16 cellular contexts compared by ENCODE assay signal in the genomic region with DNA sequence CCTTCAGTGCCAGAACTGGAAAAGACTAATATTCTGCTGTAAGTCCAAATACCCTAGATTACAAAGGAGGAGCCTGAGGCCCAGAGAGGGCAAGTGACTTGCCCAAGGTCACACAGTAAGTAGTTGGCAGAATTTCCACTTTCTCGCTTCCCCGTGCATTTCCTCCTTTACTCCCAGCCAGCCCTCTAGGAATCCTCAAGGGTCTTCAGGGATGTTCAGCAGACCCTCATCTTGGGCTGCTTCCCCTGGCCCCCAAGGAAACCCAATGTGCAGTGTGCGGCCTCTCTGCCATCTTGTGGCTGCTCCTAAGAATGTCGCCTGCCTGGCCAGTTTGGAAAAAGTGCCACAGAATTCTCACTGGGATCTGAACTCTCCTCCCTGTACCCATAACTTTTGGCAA.
DNase-seq lines count a peak whose midpoint lies in the region; ATAC-seq, FAIRE-seq and TF ChIP-seq lines count a peak whose summit lies in the region.
"Had no signal": no experiment of that assay in that cellular context is flagged by ENCODE, and none has a peak within 500 bp of the region (broad histone marks: within the 10 kb centered on the region; RNA-seq: fewer than 3 reads in every experiment).

No MANE protein-coding gene starts in this region.

- no peak overlapping the region for H4K91ac ChIP-seq in H1 (replicated peaks; ENCODE audit: insufficient read length, low read length)

- H4K5ac ChIP-seq in H1 (ENCODE audit: insufficient read length, low read depth, low read length) = no peak overlapping the region

- no peaks in the 10 kb centered on the region for H3F3A ChIP-seq in neural progenitor cell (ENCODE audit: low read depth)

- no peaks in the 10 kb centered on the region for H3K79me1 ChIP-seq in H1 (ENCODE audit: low read depth, low read length)

- H3K27me3 ChIP-seq in H1 (replicated peaks in 1 of 4; ENCODE audit: control insufficient read depth in 3 of 4, extremely low read depth in 1 of 4, insufficient read depth in 3 of 4, low read length in 3 of 4) (no peaks in the 10 kb centered on the region), neural progenitor cell (no peaks in the 10 kb centered on the region)
- H3K27me3 ChIP-seq: ovary had no signal

- H2BK5ac ChIP-seq in H1 (ENCODE audit: low read depth, low read length) = no peak overlapping the region

- no peak overlapping the region for H3K9ac ChIP-seq in H1 (replicated peaks in 1 of 4; ENCODE audit: extremely low read depth in 1 of 4, low read depth in 3 of 4, low read length in 3 of 4)
- no peak overlapping the region for H3K9ac ChIP-seq in neural progenitor cell

- H4K8ac ChIP-seq in H1 (ENCODE audit: extremely low read depth, insufficient read depth, low read length) = no peak overlapping the region

- H3K4ac ChIP-seq in H1 (replicated peaks; ENCODE audit: insufficient read length, low read depth, low read length) = no peak overlapping the region

- H3K27ac ChIP-seq in H1 (ENCODE audit: low read depth, low read length) (no peak overlapping the region), neural progenitor cell (no peak overlapping the region)
- H3K27ac ChIP-seq: ovary had no signal

- no peak overlapping the region for H2BK120ac ChIP-seq in H1 (replicated peaks; ENCODE audit: low read depth, low read length)

- no peak overlapping the region for H2BK20ac ChIP-seq in H1 (ENCODE audit: low read length)

- H3K36me3 Mint-ChIP-seq in neural progenitor cell = no peaks in the 10 kb centered on the region
- H3K36me3 Mint-ChIP-seq: activated naive CD4-positive, alpha-beta T cell treated with anti-CD3 and anti-CD28 coated beads, Interleukin-2, amount 10 ng/mL, durations not matched to agents 7 days and 5 days had no signal

- H3K27me3 Mint-ChIP-seq in neural progenitor cell (ENCODE audit: insufficient read depth, low read depth) = peaks cover 7% of the 10 kb centered on the region

- WGBS in H1 (ENCODE audit: extremely low coverage in 1 of 2, insufficient coverage in 1 of 2, insufficient read length in 1 of 2, insufficient replicate concordance in 2 of 2, low coverage in 1 of 2, low lambda C conversion rate in 2 of 2, missing lambda C conversion rate in 1 of 2), 2 experiments = 85% methylated on average over 4 of the region's 4 CpGs; no CpG with 5 or more reads in 1 of the 2 experiments

- H2BK15ac ChIP-seq in H1 (ENCODE audit: low read length) = no peak overlapping the region

- CTCF ChIA-PET in H1 (lab: Charles Lee; ENCODE audit: partially characterized antibody) = interaction anchor here (0.6 to 3.4 kb wide), 46 partner anchors 8 to 1453 kb away, joined by 3 to 24 read pairs (median 4); a partner anchor contains a TSS

- H3K4me3 Mint-ChIP-seq in neural progenitor cell = no peak overlapping the region
- H3K4me3 Mint-ChIP-seq: activated naive CD4-positive, alpha-beta T cell treated with anti-CD3 and anti-CD28 coated beads, Interleukin-2, amount 10 ng/mL, durations not matched to agents 7 days and 5 days; T-helper 17 cell had no signal

- peaks cover 0 to 6% (median 0%) of the 10 kb centered on the region in 4 experiments; a peak in 2 of 7 replicates for H3K4me1 ChIP-seq in H1 (replicated peaks in 1 of 4; ENCODE audit: control insufficient read depth in 3 of 4, insufficient read depth in 4 of 4, low read length in 3 of 4)
- peaks cover 13% of the 10 kb centered on the region for H3K4me1 ChIP-seq in neural progenitor cell

- peaks cover 4% of the 10 kb centered on the region for H3K4me1 Mint-ChIP-seq in neural progenitor cell
- H3K4me1 Mint-ChIP-seq: activated naive CD4-positive, alpha-beta T cell treated with anti-CD3 and anti-CD28 coated beads, Interleukin-2, amount 10 ng/mL, durations not matched to agents 7 days and 5 days had no signal

- no peak overlapping the region for H3K18ac ChIP-seq in H1 (ENCODE audit: extremely low read depth, low read length)

- TF ChIP-seq RAD21 in H1 (IDR thresholded peaks at IDR 0.05 in 1 of 2, conservative IDR thresholded peaks at IDR 0.05 in 1 of 2; ENCODE audit: low read depth in 2 of 2, low read length in 2 of 2) = peak; percentile 87 to 88

- H3K79me2 ChIP-seq in H1 (ENCODE audit: control insufficient read depth in 1 of 2, insufficient read depth in 2 of 2, low read length in 2 of 2) (no peaks in the 10 kb centered on the region), neural progenitor cell (ENCODE audit: low read depth) (no peaks in the 10 kb centered on the region)

- no peak overlapping the region for H2AFZ ChIP-seq in H1 (ENCODE audit: low read length)
- no peak overlapping the region for H2AFZ ChIP-seq in neural progenitor cell (replicated peaks)

- no peak for TF ChIP-seq POLR2A in H1 (IDR thresholded peaks at IDR 0.05; ENCODE audit: control extremely low read depth in 1 of 2, low read depth in 2 of 2, low read length in 2 of 2)

- H4K20me1 ChIP-seq in H1 (replicated peaks in 1 of 2; ENCODE audit: control insufficient read depth in 1 of 2, insufficient read depth in 2 of 2, low read length in 2 of 2) = no peaks in the 10 kb centered on the region
- H4K20me1 ChIP-seq in neural progenitor cell (ENCODE audit: low read depth) = no peaks in the 10 kb centered on the region

- no peak overlapping the region for H3K27ac Mint-ChIP-seq in neural progenitor cell
- H3K27ac Mint-ChIP-seq: activated naive CD4-positive, alpha-beta T cell treated with anti-CD3 and anti-CD28 coated beads, Interleukin-2, amount 10 ng/mL, durations not matched to agents 7 days and 5 days; T-helper 17 cell had no signal

- H3K56ac ChIP-seq in H1 (replicated peaks; ENCODE audit: insufficient read length, low read depth, low read length) = no peak overlapping the region

- no peaks in the 10 kb centered on the region for H3K23me2 ChIP-seq in H1 (ENCODE audit: low read depth, low read length)

- POLR2A ChIA-PET in H1 (lab: Charles Lee; ENCODE audit: partially characterized antibody) = no interaction called here

- ATAC-seq in GM18907 (IDR thresholded peaks at IDR 0.05; ENCODE audit: unreplicated experiment) = no peak
- no peak for ATAC-seq in GM21447 (IDR thresholded peaks at IDR 0.05; ENCODE audit: unreplicated experiment)
- no peak for ATAC-seq in HG02759 (IDR thresholded peaks at IDR 0.05; ENCODE audit: unreplicated experiment)
- ATAC-seq: T-helper 17 cell had no signal

- H3K4me3 ChIP-seq in LNCaP clone FGC (ENCODE audit: low read depth, low read length) (no peak overlapping the region), H1 (ENCODE audit: extremely low read depth in 1 of 4, insufficient read depth in 2 of 4, low read depth in 3 of 4, low read length in 4 of 4) (no peak overlapping the region), neural progenitor cell (no peak overlapping the region)
- H3K4me3 ChIP-seq: ovary had no signal

- no peak overlapping the region for H2AK5ac ChIP-seq in H1 (ENCODE audit: low read depth, low read length)

- H3K9me3 ChIP-seq in H1 (ENCODE audit: insufficient read depth in 2 of 2, low read depth in 1 of 2, low read length in 1 of 2) = no peaks in the 10 kb centered on the region
- H3K9me3 ChIP-seq in neural progenitor cell (ENCODE audit: low read depth) = no peaks in the 10 kb centered on the region
- H3K9me3 ChIP-seq: ovary had no signal

- H3K9me3 Mint-ChIP-seq in neural progenitor cell = no peaks in the 10 kb centered on the region
- H3K9me3 Mint-ChIP-seq: activated naive CD4-positive, alpha-beta T cell treated with anti-CD3 and anti-CD28 coated beads, Interleukin-2, amount 10 ng/mL, durations not matched to agents 7 days and 5 days had no signal

- TF ChIP-seq CTCF in LNCaP clone FGC (IDR thresholded peaks at IDR 0.05; ENCODE audit: control insufficient read depth, extremely low read depth, insufficient read depth) (peak; percentile 62), H1 (IDR thresholded peaks at IDR 0.05; ENCODE audit: control extremely low read depth in 1 of 3, insufficient read depth in 1 of 3, low read depth in 1 of 3, low read length in 3 of 3) (peak; percentile 77 to 82 (median 78)), neural progenitor cell (IDR thresholded peaks at IDR 0.05) (peak; percentile 56)

- H2BK12ac ChIP-seq in H1 (ENCODE audit: low read depth, low read length) = no peak overlapping the region

- H3K36me3 ChIP-seq in H1 (ENCODE audit: control insufficient read depth in 2 of 4, insufficient read depth in 4 of 4, low read length in 3 of 4) (no peaks in the 10 kb centered on the region), neural progenitor cell (no peaks in the 10 kb centered on the region)
- H3K36me3 ChIP-seq: ovary had no signal

- H3K23ac ChIP-seq in H1 (ENCODE audit: insufficient read length) = no peak overlapping the region

- FAIRE-seq in H1 (lab: Jason Lieb, UNC) = no peak
- FAIRE-seq: GM18507 had no signal

- TF ChIP-seq EP300 in H1 (IDR thresholded peaks at IDR 0.05; ENCODE audit: borderline replicate concordance in 1 of 2, low read depth in 2 of 2, low read length in 2 of 2) = no peak

- DNase-seq in DMS53 (lab: John Stamatoyannopoulos, UW) (peak; percentile 21), DMS53 treated with DMSO at 0.1 percent for 48 hours (lab: John Stamatoyannopoulos, UW; ENCODE audit: unreplicated experiment) (no peak), LNCaP clone FGC (ENCODE audit: low read depth) (no peak), H1 (ENCODE audit: low read depth in 1 of 2, low spot score in 2 of 2) (no peak), neural progenitor cell (ENCODE audit: low spot score) (peak; percentile 18)
- DNase-seq: activated CD8-positive, alpha-beta memory T cell treated with anti-CD3 and anti-CD28 coated beads for 24 hours; activated naive CD4-positive, alpha-beta T cell treated with anti-CD3 and anti-CD28 coated beads, Interleukin-2, amount 10 ng/mL, durations not matched to agents 7 days and 5 days; cortex of kidney; NCI-H2081 treated with DMSO at 0.1 percent for 48 hours; ovary; stimulated activated CD4-positive, alpha-beta T cell treated with anti-CD3 and anti-CD28 coated beads, Interleukin-15, amount 100 ng/mL, for 24 hours; T-helper 17 cell had no signal

- no peak overlapping the region for H3K4me2 ChIP-seq in H1 (ENCODE audit: insufficient read depth in 1 of 2, low read depth in 2 of 2, low read length in 2 of 2)
- no peak overlapping the region for H3K4me2 ChIP-seq in neural progenitor cell

- H3K14ac ChIP-seq in H1 (ENCODE audit: insufficient read length) = no peak overlapping the region

TF ChIP-seq in H1, 55 proteins besides CTCF, POLR2A, EP300 and RAD21 (continues in another document):
- TF ChIP-seq, protein P1, sequence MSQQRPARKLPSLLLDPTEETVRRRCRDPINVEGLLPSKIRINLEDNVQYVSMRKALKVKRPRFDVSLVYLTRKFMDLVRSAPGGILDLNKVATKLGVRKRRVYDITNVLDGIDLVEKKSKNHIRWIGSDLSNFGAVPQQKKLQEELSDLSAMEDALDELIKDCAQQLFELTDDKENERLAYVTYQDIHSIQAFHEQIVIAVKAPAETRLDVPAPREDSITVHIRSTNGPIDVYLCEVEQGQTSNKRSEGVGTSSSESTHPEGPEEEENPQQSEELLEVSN (IDR thresholded peaks at IDR 0.05) = no peak
- TF ChIP-seq MAFK (IDR thresholded peaks at IDR 0.05; ENCODE audit: low read depth, low read length) = no peak
- TF ChIP-seq CTBP2 (IDR thresholded peaks at IDR 0.05; ENCODE audit: borderline replicate concordance, insufficient read depth, insufficient read length, low read length) = no peak
- TF ChIP-seq KDM1A (IDR thresholded peaks at IDR 0.05; ENCODE audit: borderline replicate concordance, low read length) = peak; percentile 96
- no peak for TF ChIP-seq POU5F1 (IDR thresholded peaks at IDR 0.05; ENCODE audit: low read depth, low read length)
- no peak for TF ChIP-seq BRCA1 (IDR thresholded peaks at IDR 0.05; ENCODE audit: low read depth, low read length)

Comparison
In these comparisons a context has a peak if more than half of its experiments do, and no peak if none do; other contexts are left out.
1. DNase-seq: peak in DMS53 (single experiment) and neural progenitor cell (single experiment); none in DMS53 treated with DMSO at 0.1 percent for 48 hours (single experiment), LNCaP clone FGC (single experiment) and H1 (0 of 2).
2. Peak in every context shown above with its lines, with median percentiles within 50 percentile points of each other: CTCF ChIP-seq.